In genomic region chr17:49990921-49991320, GRCh38 we compare ENCODE assay signal across 20 cellular contexts. TPM values are rescaled to one million over a fixed set of nuclear protein-coding genes. Genes with fewer than 3 reads are reported as not detected.
"Had no signal": no experiment of that assay in that cellular context is flagged by ENCODE, and none has a peak within 500 bp of the region (broad histone marks: within the 10 kb centered on the region; RNA-seq: fewer than 3 reads in every experiment).

No MANE protein-coding gene starts in this region.

- DNase-seq: activated CD4-positive, alpha-beta memory T cell treated with anti-CD3 and anti-CD28 coated beads for 36 hours; activated CD4-positive, alpha-beta T cell treated with anti-CD3 and anti-CD28 coated beads for 48 hours; colonic mucosa; esophagus squamous epithelium; heart left ventricle; spleen; stimulated activated CD4-positive, alpha-beta T cell treated with anti-CD3 and anti-CD28 coated beads, Interleukin-4, amount 100 ng/mL, for 1 hour; stimulated activated naive CD4-positive, alpha-beta T cell treated with Interleukin-2 at 50 U/mL for 16 hours had no signal

- H3K9me3 ChIP-seq: colonic mucosa, esophagus squamous epithelium, gastroesophageal sphincter, heart left ventricle, prostate gland, spleen had no signal

- H3K4me3 Mint-ChIP-seq: activated CD4-positive, alpha-beta memory T cell treated with anti-CD3 and anti-CD28 coated beads for 36 hours; central memory CD8-positive, alpha-beta T cell; naive thymus-derived CD4-positive, alpha-beta T cell; neural crest cell had no signal

- H3K4me3 ChIP-seq: colonic mucosa, esophagus squamous epithelium, gastroesophageal sphincter, heart left ventricle, lung, prostate gland, spleen had no signal

- H3K36me3 ChIP-seq: colonic mucosa, esophagus squamous epithelium, gastroesophageal sphincter, heart left ventricle, prostate gland, spleen had no signal

- ATAC-seq: activated naive CD4-positive, alpha-beta T cell treated with anti-CD3 and anti-CD28 coated beads, Interleukin-2, amount 50 U/mL, for 72 hours; gastroesophageal sphincter; heart left ventricle; left lobe of liver; naive thymus-derived CD4-positive, alpha-beta T cell had no signal

- FAIRE-seq: astrocyte, keratinocyte had no signal

- H3K27ac Mint-ChIP-seq: activated CD4-positive, alpha-beta memory T cell treated with anti-CD3 and anti-CD28 coated beads for 36 hours; activated naive CD4-positive, alpha-beta T cell treated with anti-CD3 and anti-CD28 coated beads, Interleukin-2, amount 50 U/mL, for 72 hours; naive thymus-derived CD4-positive, alpha-beta T cell had no signal

- H3K36me3 Mint-ChIP-seq: activated CD4-positive, alpha-beta memory T cell treated with anti-CD3 and anti-CD28 coated beads for 36 hours had no signal

- H3K9me3 Mint-ChIP-seq: activated CD4-positive, alpha-beta memory T cell treated with anti-CD3 and anti-CD28 coated beads for 36 hours; activated naive CD4-positive, alpha-beta T cell treated with anti-CD3 and anti-CD28 coated beads, Interleukin-2, amount 50 U/mL, for 72 hours; central memory CD8-positive, alpha-beta T cell; neural crest cell had no signal

- H3K27ac ChIP-seq: colonic mucosa, esophagus squamous epithelium, gastroesophageal sphincter, heart left ventricle, prostate gland, spleen had no signal

RNA-seq across cellular contexts. Expression of gene DLX3, which starts 4.1 kb away (rescaled TPM):
- total RNA-seq: activated CD4-positive, alpha-beta memory T cell treated with anti-CD3 and anti-CD28 coated beads for 36 hours; gastroesophageal sphincter; left lobe of liver; naive thymus-derived CD4-positive, alpha-beta T cell; osteocyte; spleen; T-helper 2 cell treated with Interferon-gamma antibody and Interleukin-4, amounts not matched to agents 100 ng/mL and 5 ng/mL, for 36 hours had no signal
- polyA plus RNA-seq: naive thymus-derived CD4-positive, alpha-beta T cell had no signal

RNA-seq across cellular contexts. Expression of gene DLX4, which starts 21.9 kb away (rescaled TPM):
- total RNA-seq: astrocyte, left lobe of liver, osteocyte, prostate gland had no signal
- polyA plus RNA-seq: naive thymus-derived CD4-positive, alpha-beta T cell had no signal
